ENCODE assay signal across 8 cellular contexts in genomic region chr15:90934256-90934948, GRCh38. TPM values are rescaled to one million over a fixed set of nuclear protein-coding genes. Genes with fewer than 3 reads are reported as not detected.
DNase-seq lines count a peak whose midpoint lies in the region; ATAC-seq and TF ChIP-seq lines count a peak whose summit lies in the region.

No MANE protein-coding gene starts in this region.

- peak; percentile 24 for ATAC-seq in HG02870 (IDR thresholded peaks at IDR 0.05; ENCODE audit: unreplicated experiment)

- no peaks in the 10 kb centered on the region for H3K27me3 Mint-ChIP-seq in T-helper 1 cell treated with Interleukin-12 subunit alpha and Interleukin-12 subunit beta and Interleukin-4 antibody, amounts not matched to agents 30 μg/mL and 1 μg/mL, for 36 hours (ENCODE audit: low read depth)

- H3K4me1 ChIP-seq in right atrium auricular region, result peaks cover 0 to 52% of the 10 kb centered on the region in 2 donors
- no peaks in the 10 kb centered on the region for H3K4me1 ChIP-seq in urinary bladder (ENCODE audit: insufficient read depth)

- H3K4me1 Mint-ChIP-seq in T-helper 1 cell treated with Interleukin-12 subunit alpha and Interleukin-12 subunit beta and Interleukin-4 antibody, amounts not matched to agents 30 μg/mL and 1 μg/mL, for 36 hours (ENCODE audit: low read depth), result peaks cover 44% of the 10 kb centered on the region

- peak; percentile 94 to 97 for TF ChIP-seq CTCF in right atrium auricular region (IDR thresholded peaks at IDR 0.05)

- H3K27me3 ChIP-seq in right atrium auricular region, result no peaks in the 10 kb centered on the region

- H3K9me3 ChIP-seq in right atrium auricular region, result no peaks in the 10 kb centered on the region

- peak overlapping the region; percentile 62 to 80 for H3K4me3 ChIP-seq in right atrium auricular region
- peak overlapping the region; percentile 50 for H3K4me3 ChIP-seq in urinary bladder (ENCODE audit: low read depth, low read length)

- peak overlapping the region; percentile 100 for H3K27ac Mint-ChIP-seq in T-helper 1 cell treated with Interleukin-12 subunit alpha and Interleukin-12 subunit beta and Interleukin-4 antibody, amounts not matched to agents 30 μg/mL and 1 μg/mL, for 36 hours

- H3K4me3 Mint-ChIP-seq in T-helper 1 cell treated with Interleukin-12 subunit alpha and Interleukin-12 subunit beta and Interleukin-4 antibody, amounts not matched to agents 30 μg/mL and 1 μg/mL, for 36 hours, result peak overlapping the region; percentile 92

- H3K36me3 Mint-ChIP-seq in T-helper 1 cell treated with Interleukin-12 subunit alpha and Interleukin-12 subunit beta and Interleukin-4 antibody, amounts not matched to agents 30 μg/mL and 1 μg/mL, for 36 hours (ENCODE audit: low read depth), result peaks cover 14% of the 10 kb centered on the region

- 3% methylated on average over 19 of the region's 19 CpGs for WGBS in urinary bladder

- peak; percentile 49 for DNase-seq in GF-D8 (lab: John Stamatoyannopoulos, UW)
- DNase-seq in NCI-H1694 (lab: John Stamatoyannopoulos, UW), result peak; percentile 53
- peak in 54 of 56 donors; percentile 19 to 91 (median 70) for DNase-seq in amygdala (lab: John Stamatoyannopoulos, UW)
- DNase-seq in right atrium auricular region (ENCODE audit: low spot score), result peak; percentile 81
- DNase-seq in putamen (ENCODE audit: low spot score), result peak; percentile 87

- no peaks in the 10 kb centered on the region for H3K9me3 Mint-ChIP-seq in T-helper 1 cell treated with Interleukin-12 subunit alpha and Interleukin-12 subunit beta and Interleukin-4 antibody, amounts not matched to agents 30 μg/mL and 1 μg/mL, for 36 hours

- H3K27ac ChIP-seq in right atrium auricular region, result peak overlapping the region; percentile 81 to 86
- H3K27ac ChIP-seq in urinary bladder (ENCODE audit: low read depth), result no peak overlapping the region

- H3K36me3 ChIP-seq in right atrium auricular region, result peaks cover 15% of the 10 kb centered on the region
- H3K36me3 ChIP-seq in urinary bladder (ENCODE audit: insufficient read depth), result no peaks in the 10 kb centered on the region

RNA-seq across cellular contexts. Expression of gene UNC45A, which starts 0.7 kb away (rescaled TPM):
- 10 to 100 TPM; 17.4 to 19.0 TPM for total RNA-seq in right atrium auricular region
- 37.2 TPM for total RNA-seq in urinary bladder
- 110 TPM for polyA plus RNA-seq in urinary bladder

RNA-seq across cellular contexts. Expression of gene HDDC3, which starts 2.1 kb away (rescaled TPM):
- total RNA-seq in right atrium auricular region (10 to 100 TPM; 14.9 to 17.9 TPM), urinary bladder (6.8 TPM)
- polyA plus RNA-seq in urinary bladder, result 9.7 TPM

RNA-seq across cellular contexts. Expression of gene RCCD1, which starts 20.3 kb away (rescaled TPM):
- 1 to 10 TPM; 6.8 to 9.5 TPM for total RNA-seq in right atrium auricular region
- 7.5 TPM for total RNA-seq in urinary bladder
- 10.3 TPM for polyA plus RNA-seq in urinary bladder

RNA-seq across cellular contexts. Expression of gene MAN2A2, which starts 31.3 kb away (rescaled TPM):
- total RNA-seq in right atrium auricular region (10 to 100 TPM; 41.7 to 42.3 TPM), urinary bladder (19.4 TPM)
- 31.4 TPM for polyA plus RNA-seq in urinary bladder

RNA-seq across cellular contexts. Expression of gene FES, which starts 50.1 kb away (rescaled TPM):
- 10 to 100 TPM in 1 of 2 donors, 1 to 10 TPM in 1; 9.3 to 14.9 TPM for total RNA-seq in right atrium auricular region
- total RNA-seq in urinary bladder, result 27.0 TPM
- 30.0 TPM for polyA plus RNA-seq in urinary bladder
